Comparison of ENCODE assay signal across 24 cellular contexts in the genomic region with DNA sequence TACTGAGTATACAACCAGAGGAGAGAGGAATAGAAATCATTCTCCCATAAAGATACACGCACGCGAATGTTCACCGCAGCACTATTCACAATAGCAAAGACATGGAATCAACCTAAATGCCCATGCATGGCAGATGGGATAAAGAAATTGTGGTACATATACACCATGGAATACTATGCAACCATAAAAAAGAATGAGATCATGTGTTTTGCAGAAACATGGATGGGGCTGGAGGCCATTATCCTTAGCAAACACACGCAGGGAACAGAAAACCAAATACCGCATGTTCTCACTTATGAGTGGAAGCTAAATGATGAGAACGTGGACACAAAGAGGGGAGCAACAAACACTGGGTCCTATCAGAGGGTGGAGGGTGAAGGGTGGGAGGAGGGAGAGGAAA.
"Had no signal": no experiment of that assay in that cellular context is flagged by ENCODE, and none has a peak within 500 bp of the region (broad histone marks: within the 10 kb centered on the region; RNA-seq: fewer than 3 reads in every experiment).

No MANE protein-coding gene starts in this region.

- H3K9me3 Mint-ChIP-seq: naive B cell; neural crest cell; stimulated activated naive CD8-positive, alpha-beta T cell treated with anti-CD3 and anti-CD28 coated beads, Interleukin-15, amount 100 ng/mL, for 72 hours had no signal

- H3K9me3 ChIP-seq: esophagus squamous epithelium, mucosa of descending colon, neutrophil, pancreas, right lobe of liver, suprapubic skin had no signal

- H3K4me3 Mint-ChIP-seq: effector memory CD8-positive, alpha-beta T cell; mesothelial cell of epicardium; neural crest cell; stimulated activated naive CD8-positive, alpha-beta T cell treated with anti-CD3 and anti-CD28 coated beads, Interleukin-15, amount 100 ng/mL, for 72 hours had no signal

- H3K27ac Mint-ChIP-seq: stimulated activated naive CD8-positive, alpha-beta T cell treated with anti-CD3 and anti-CD28 coated beads, Interleukin-15, amount 100 ng/mL, for 72 hours had no signal

- ATAC-seq: effector memory CD8-positive, alpha-beta T cell; left lobe of liver; mucosa of descending colon; pancreas; right lobe of liver; stimulated activated naive CD8-positive, alpha-beta T cell treated with anti-CD3 and anti-CD28 coated beads, Interleukin-15, amount 100 ng/mL, for 72 hours had no signal

- H3K27me3 ChIP-seq: esophagus squamous epithelium, neutrophil, pancreas, right lobe of liver, suprapubic skin had no signal

- H3K27ac ChIP-seq: neutrophil, pancreas, suprapubic skin had no signal

- H3K36me3 ChIP-seq: neutrophil, pancreas, right lobe of liver, suprapubic skin had no signal

- H3K36me3 Mint-ChIP-seq: naive B cell had no signal

- DNase-seq: cerebellar nuclear complex; cortex of kidney; effector memory CD8-positive, alpha-beta T cell; erythroblast; esophagus squamous epithelium; head of caudate nucleus; kidney; mucosa of descending colon; naive B cell; pancreas; retina; small intestine; stimulated activated CD4-positive, alpha-beta T cell treated with anti-CD3 and anti-CD28 coated beads, Interleukin-15, amount 100 ng/mL, for 24 hours; stimulated activated CD4-positive, alpha-beta T cell treated with anti-CD3 and anti-CD28 coated beads, Interleukin-4, amount 100 ng/mL, for 1 hour; stimulated activated CD8-positive, alpha-beta memory T cell treated with anti-CD3 and anti-CD28 coated beads, Interleukin-4, amount 100 ng/mL, for 48 hours; stimulated activated naive CD4-positive, alpha-beta T cell; stimulated activated naive CD8-positive, alpha-beta T cell treated with anti-CD3 and anti-CD28 coated beads, Interleukin-15, amount 100 ng/mL, for 72 hours; trophoblast cell had no signal

- H3K4me3 ChIP-seq: esophagus squamous epithelium, mucosa of descending colon, pancreas, right lobe of liver, suprapubic skin had no signal

- H3K27me3 Mint-ChIP-seq: effector memory CD8-positive, alpha-beta T cell; stimulated activated naive CD8-positive, alpha-beta T cell treated with anti-CD3 and anti-CD28 coated beads, Interleukin-15, amount 100 ng/mL, for 72 hours had no signal
